In genomic region chr10:124087672-124088634, GRCh38 we compare ENCODE assay signal across 15 cellular contexts. TPM values are rescaled to one million over a fixed set of nuclear protein-coding genes. Genes with fewer than 3 reads are reported as not detected.
A peak's percentile ranks its signal among the peaks of the same experiment; 100 is the strongest.
DNase-seq lines count a peak whose midpoint lies in the region; ATAC-seq and TF ChIP-seq lines count a peak whose summit lies in the region.
"Had no signal": no experiment of that assay in that cellular context is flagged by ENCODE, and none has a peak within 500 bp of the region (broad histone marks: within the 10 kb centered on the region; RNA-seq: fewer than 3 reads in every experiment).

No MANE protein-coding gene starts in this region.

- ATAC-seq in gastroesophageal sphincter (no peak), HG03095 (IDR thresholded peaks at IDR 0.05; ENCODE audit: unreplicated experiment) (no peak), GM19463 (IDR thresholded peaks at IDR 0.05; ENCODE audit: unreplicated experiment) (no peak)
- ATAC-seq: activated CD4-positive, alpha-beta T cell treated with anti-CD3 and anti-CD28 coated beads for 36 hours; effector memory CD8-positive, alpha-beta T cell had no signal

- H3K4me3 Mint-ChIP-seq in H9: no peak overlapping the region
- H3K4me3 Mint-ChIP-seq: activated CD4-positive, alpha-beta T cell treated with anti-CD3 and anti-CD28 coated beads for 36 hours; activated naive CD8-positive, alpha-beta T cell treated with anti-CD3 and anti-CD28 coated beads for 36 hours; effector memory CD8-positive, alpha-beta T cell; neural crest cell had no signal

- H2BK12ac ChIP-seq in H9 (ENCODE audit: insufficient read length, low read depth, low read length): no peak overlapping the region
- no peak overlapping the region for H2BK12ac ChIP-seq in trophoblast cell (ENCODE audit: low read length)

- TF ChIP-seq CTCF in H9 (conservative IDR thresholded peaks at IDR 0.05) (no peak), gastroesophageal sphincter (IDR thresholded peaks at IDR 0.05) (no peak), sigmoid colon (IDR thresholded peaks at IDR 0.05) (no peak)

- no peaks in the 10 kb centered on the region for H3K79me1 ChIP-seq in H9 (ENCODE audit: insufficient read depth, low read depth, low read length, poor library complexity, severe bottlenecking)
- H3K79me1 ChIP-seq in trophoblast cell (ENCODE audit: low read length): peaks cover 5% of the 10 kb centered on the region

- no peak overlapping the region for H4K12ac ChIP-seq in trophoblast cell (ENCODE audit: low read depth, low read length)

- no peaks in the 10 kb centered on the region; a peak in 1 of 5 replicates for H3K9me3 Mint-ChIP-seq in H9
- H3K9me3 Mint-ChIP-seq: activated naive CD8-positive, alpha-beta T cell treated with anti-CD3 and anti-CD28 coated beads for 36 hours; effector memory CD8-positive, alpha-beta T cell; neural crest cell had no signal

- H3K79me2 ChIP-seq in H9 (ENCODE audit: insufficient read depth, low read length) (no peaks in the 10 kb centered on the region), trophoblast cell (ENCODE audit: control insufficient read depth, insufficient read depth, low read length, poor library complexity) (peaks cover 3% of the 10 kb centered on the region)

- no peak overlapping the region for H3K56ac ChIP-seq in H9 (ENCODE audit: insufficient read length, low read depth, low read length)

- DNase-seq in H9: no peak
- peak; percentile 85 for DNase-seq in NCI-H69 (lab: John Stamatoyannopoulos, UW)
- DNase-seq in sigmoid colon: peak; percentile 86
- no peak for DNase-seq in trophoblast cell
- DNase-seq in activated CD4-positive, alpha-beta T cell treated with anti-CD3 and anti-CD28 coated beads for 1 hour: no peak
- DNase-seq: activated CD4-positive, alpha-beta T cell treated with anti-CD3 and anti-CD28 coated beads for 36 hours; activated naive CD8-positive, alpha-beta T cell treated with anti-CD3 and anti-CD28 coated beads for 36 hours; effector memory CD8-positive, alpha-beta T cell; GOT3; SIG-M5; uterus had no signal

- H3K23ac ChIP-seq in H9 (ENCODE audit: insufficient read length, low read depth, low read length) (no peak overlapping the region), trophoblast cell (ENCODE audit: low read length) (no peak overlapping the region)

- TF ChIP-seq POLR2A in gastroesophageal sphincter (IDR thresholded peaks at IDR 0.05): no peak
- no peak for TF ChIP-seq POLR2A in sigmoid colon (IDR thresholded peaks at IDR 0.05)

- H3K4ac ChIP-seq in H9 (ENCODE audit: low read depth, low read length) (no peak overlapping the region), trophoblast cell (ENCODE audit: low read depth, low read length) (no peak overlapping the region)

- H3K4me2 ChIP-seq in H9 (ENCODE audit: insufficient read depth, insufficient read length, low read length) (no peak overlapping the region), trophoblast cell (ENCODE audit: low read length) (no peak overlapping the region)

- no peak overlapping the region for H4K5ac ChIP-seq in H9 (ENCODE audit: insufficient read length, low read depth, low read length)

- no peaks in the 10 kb centered on the region for H4K20me1 ChIP-seq in H9 (ENCODE audit: control insufficient read depth, insufficient read depth, insufficient read length)

- H4K91ac ChIP-seq in H9 (ENCODE audit: insufficient read length, low read depth, low read length): no peak overlapping the region
- no peak overlapping the region for H4K91ac ChIP-seq in trophoblast cell (ENCODE audit: low read depth, low read length)

- H3K4me1 Mint-ChIP-seq in H9: peaks cover 29 to 31% of the 10 kb centered on the region in 2 experiments
- H3K4me1 Mint-ChIP-seq: activated naive CD8-positive, alpha-beta T cell treated with anti-CD3 and anti-CD28 coated beads for 36 hours had no signal

- H2BK120ac ChIP-seq in H9 (ENCODE audit: low read depth, low read length, poor library complexity, severe bottlenecking) (no peak overlapping the region), trophoblast cell (ENCODE audit: insufficient read depth, low read length, poor library complexity) (no peak overlapping the region)

- H3K23me2 ChIP-seq in H9 (ENCODE audit: insufficient read length, low read depth, low read length, poor library complexity, severe bottlenecking): peaks cover 14% of the 10 kb centered on the region

- H3K4me3 ChIP-seq in gastroesophageal sphincter (no peak overlapping the region), sigmoid colon (no peak overlapping the region), trophoblast cell (ENCODE audit: low read depth, low read length) (no peak overlapping the region)
- H3K4me3 ChIP-seq: uterus had no signal

- H2AFZ ChIP-seq in H9 (ENCODE audit: low read length): no peak overlapping the region
- H2AFZ ChIP-seq in trophoblast cell (ENCODE audit: insufficient read depth, low read length, poor library complexity): no peak overlapping the region

- peaks cover 0 to 3% (median 0%) of the 10 kb centered on the region in 3 experiments; a peak in 3 of 7 replicates for H3K36me3 Mint-ChIP-seq in H9 (ENCODE audit: insufficient read depth in 1 of 3, low read depth in 3 of 3)
- H3K36me3 Mint-ChIP-seq: activated naive CD8-positive, alpha-beta T cell treated with anti-CD3 and anti-CD28 coated beads for 36 hours had no signal

- H3T11ph ChIP-seq in H9 (ENCODE audit: low read length): no peak overlapping the region

- no peak overlapping the region for H2BK5ac ChIP-seq in H9 (ENCODE audit: insufficient read length, low read length)
- H2BK5ac ChIP-seq in trophoblast cell (ENCODE audit: low read depth, low read length, poor library complexity): no peak overlapping the region

- H3K18ac ChIP-seq in H9 (ENCODE audit: insufficient read length, low read depth, low read length) (no peak overlapping the region), trophoblast cell (ENCODE audit: low read length) (no peak overlapping the region)

- peaks cover 39% of the 10 kb centered on the region for H3K27me3 Mint-ChIP-seq in H9 (ENCODE audit: low read depth)

- H3K27me3 ChIP-seq in H9 (ENCODE audit: insufficient read depth, low read length): peaks cover 5% of the 10 kb centered on the region; the same call in 1 of the 2 replicates
- H3K27me3 ChIP-seq in gastroesophageal sphincter: no peaks in the 10 kb centered on the region
- no peaks in the 10 kb centered on the region for H3K27me3 ChIP-seq in sigmoid colon
- H3K27me3 ChIP-seq in trophoblast cell (ENCODE audit: insufficient read depth, low read length): peaks cover 11% of the 10 kb centered on the region
- H3K27me3 ChIP-seq: uterus had no signal

- peak overlapping the region in 2 of 3 experiments; percentile 14 to 41; a peak in 2 of 7 replicates for H3K27ac Mint-ChIP-seq in H9
- H3K27ac Mint-ChIP-seq: activated CD4-positive, alpha-beta T cell treated with anti-CD3 and anti-CD28 coated beads for 36 hours; activated naive CD8-positive, alpha-beta T cell treated with anti-CD3 and anti-CD28 coated beads for 36 hours; effector memory CD8-positive, alpha-beta T cell had no signal

- intact Hi-C loops in sigmoid colon (cut with DNase I): no loop called here

- H3K27ac ChIP-seq in H9 (ENCODE audit: insufficient read length, low read depth, low read length) (no peak overlapping the region), gastroesophageal sphincter (peak overlapping the region in 3 of 4 donors; percentile 96 to 97 (median 97)), sigmoid colon (peak overlapping the region; percentile 90 to 93 (median 91)), trophoblast cell (ENCODE audit: low read depth, low read length) (no peak overlapping the region)
- H3K27ac ChIP-seq: uterus had no signal

- H3K14ac ChIP-seq in H9 (ENCODE audit: insufficient read depth, low read length): peak overlapping the region; percentile 52; the same call in 1 of the 2 replicates
- no peak overlapping the region for H3K14ac ChIP-seq in trophoblast cell (ENCODE audit: low read length)

- no peak overlapping the region for H2AK5ac ChIP-seq in H9 (ENCODE audit: insufficient read length, low read length)
- H2AK5ac ChIP-seq in trophoblast cell (ENCODE audit: low read length): no peak overlapping the region

- no peaks in the 10 kb centered on the region for H3K36me3 ChIP-seq in gastroesophageal sphincter
- no peaks in the 10 kb centered on the region for H3K36me3 ChIP-seq in sigmoid colon
- H3K36me3 ChIP-seq in trophoblast cell (ENCODE audit: control insufficient read depth in 1 of 2, insufficient read depth in 2 of 2, low read length in 2 of 2): no peaks in the 10 kb centered on the region
- H3K36me3 ChIP-seq: uterus had no signal

- WGBS in H9 (ENCODE audit: extremely low coverage, insufficient read length, low lambda C conversion rate): no CpG with 5 or more reads among the region's 27 CpGs
- 43 to 44% methylated on average over 17 to 20 of the region's 27 CpGs for WGBS in gastroesophageal sphincter (ENCODE audit: low coverage in 1 of 2), 2 donors
- WGBS in sigmoid colon, 2 donors: 34 to 73% methylated on average over 27 of the region's 27 CpGs
- no CpG with 5 or more reads among the region's 27 CpGs for WGBS in trophoblast cell (ENCODE audit: extremely low coverage, insufficient coverage, insufficient read length)

- H2BK20ac ChIP-seq in H9 (ENCODE audit: low read depth, low read length, poor library complexity, severe bottlenecking): no peak overlapping the region

- H2BK15ac ChIP-seq in H9 (ENCODE audit: low read depth, low read length): no peak overlapping the region

- H3K4me1 ChIP-seq in H9 (ENCODE audit: insufficient read depth, low read length) (no peaks in the 10 kb centered on the region), gastroesophageal sphincter (peaks cover 2 to 92% (median 42%) of the 10 kb centered on the region in 3 donors), sigmoid colon (peaks cover 0 to 78% (median 70%) of the 10 kb centered on the region in 4 donors), trophoblast cell (ENCODE audit: control insufficient read depth in 1 of 2, insufficient read depth in 2 of 2, low read length in 2 of 2) (peaks cover 8 to 16% of the 10 kb centered on the region in 2 experiments)
- H3K4me1 ChIP-seq: uterus had no signal

- no peaks in the 10 kb centered on the region for H3K9me3 ChIP-seq in H9 (ENCODE audit: control insufficient read depth, low read depth, low read length)
- H3K9me3 ChIP-seq in gastroesophageal sphincter: no peaks in the 10 kb centered on the region
- no peaks in the 10 kb centered on the region for H3K9me3 ChIP-seq in sigmoid colon
- H3K9me3 ChIP-seq in trophoblast cell (ENCODE audit: insufficient read depth, low read depth, low read length): no peaks in the 10 kb centered on the region
- H3K9me3 ChIP-seq: uterus had no signal

- H3K9ac ChIP-seq in H9 (ENCODE audit: extremely low read depth, insufficient read length, low read length) (no peak overlapping the region), trophoblast cell (ENCODE audit: low read length) (no peak overlapping the region)

- TF ChIP-seq EP300 in gastroesophageal sphincter (IDR thresholded peaks at IDR 0.05) (no peak), sigmoid colon (IDR thresholded peaks at IDR 0.05) (no peak)

- H4K8ac ChIP-seq in H9 (replicated peaks; ENCODE audit: insufficient read length, low read depth, low read length) (no peak overlapping the region), trophoblast cell (ENCODE audit: low read depth, low read length) (no peak overlapping the region)

RNA-seq across cellular contexts. Expression of gene CHST15, which starts 5.4 kb away (rescaled TPM):
- total RNA-seq in H9 (2021): 6.8 and 8.7 TPM in 2 replicates
- total RNA-seq in gastroesophageal sphincter: 10 to 100 TPM; 63.5 to 87.5 (median 74.3) TPM
- 10 to 100 TPM; 29.9 to 57.9 (median 43.8) TPM for total RNA-seq in sigmoid colon
- polyA plus RNA-seq in sigmoid colon: 1 to 10 TPM; 2.4 to 8.7 (median 3.5) TPM
- 2.6 TPM in 2 replicates for polyA plus RNA-seq in trophoblast cell (2013)

Comparison
In these comparisons a context has a peak if more than half of its experiments do, and no peak if none do; other contexts are left out.
1. DNase-seq: peak in NCI-H69 (single experiment) and sigmoid colon (single experiment); none in H9 (single experiment), trophoblast cell (0 of 2) and activated CD4-positive, alpha-beta T cell treated with anti-CD3 and anti-CD28 coated beads for 1 hour (single experiment).
2. H3K27ac ChIP-seq: peak in gastroesophageal sphincter (3 of 4) and sigmoid colon (4 of 4); none in H9 (single experiment) and trophoblast cell (single experiment).